10 cellular contexts compared by ENCODE assay signal in the genomic region with DNA sequence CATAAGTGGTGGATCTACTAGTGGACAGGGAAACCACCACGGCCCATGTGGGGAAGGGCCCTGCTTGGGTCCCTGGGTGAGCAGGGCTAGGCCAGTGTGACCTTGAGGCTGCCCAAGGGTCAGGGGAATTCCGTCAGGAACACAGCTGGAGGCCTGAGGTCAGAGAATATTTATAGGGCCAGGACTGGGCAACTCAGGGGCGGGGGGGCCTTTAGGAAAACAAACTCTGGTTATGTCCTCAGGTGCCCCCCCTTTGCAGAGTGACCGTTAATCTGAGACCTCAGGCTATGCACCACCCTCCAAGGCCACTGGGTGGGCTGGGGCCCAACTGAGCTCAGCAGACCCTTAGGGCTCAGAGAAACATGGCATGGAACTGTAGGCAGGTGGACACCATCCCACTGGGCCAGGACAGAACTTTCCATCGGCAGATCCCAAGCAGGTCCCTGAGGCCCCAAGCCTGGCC. TPM values are rescaled to one million over a fixed set of nuclear protein-coding genes. Genes with fewer than 3 reads are reported as not detected.
DNase-seq lines count a peak whose midpoint lies in the region; ATAC-seq and TF ChIP-seq lines count a peak whose summit lies in the region.
"Had no signal": no experiment of that assay in that cellular context is flagged by ENCODE, and none has a peak within 500 bp of the region (broad histone marks: within the 10 kb centered on the region; RNA-seq: fewer than 3 reads in every experiment).

No MANE protein-coding gene starts in this region.

- TF ChIP-seq CTCF in ascending aorta (IDR thresholded peaks at IDR 0.05) (no peak), upper lobe of left lung (IDR thresholded peaks at IDR 0.05) (peak in 1 of 6 experiments; percentile 15), nephron progenitor cell (IDR thresholded peaks at IDR 0.05) (no peak)

- no peaks in the 10 kb centered on the region for H3K9me3 Mint-ChIP-seq in nephron progenitor cell

- peaks cover 9 to 32% of the 10 kb centered on the region in 2 donors for H3K4me1 ChIP-seq in ascending aorta
- H3K4me1 ChIP-seq in upper lobe of left lung, result peaks cover 30 to 62% (median 47%) of the 10 kb centered on the region in 4 donors

- H3K4me3 ChIP-seq in ascending aorta, result no peak overlapping the region
- no peak overlapping the region for H3K4me3 ChIP-seq in upper lobe of left lung

- H3K4me3 Mint-ChIP-seq in nephron progenitor cell, result no peak overlapping the region

- H3K27ac Mint-ChIP-seq in nephron progenitor cell, result no peak overlapping the region

- no peaks in the 10 kb centered on the region for H3K27me3 ChIP-seq in ascending aorta
- no peaks in the 10 kb centered on the region for H3K27me3 ChIP-seq in upper lobe of left lung

- H3K36me3 ChIP-seq in ascending aorta, result peaks cover 5 to 20% of the 10 kb centered on the region in 2 donors
- peaks cover 0 to 33% (median 23%) of the 10 kb centered on the region in 4 donors for H3K36me3 ChIP-seq in upper lobe of left lung

- H3K9me3 ChIP-seq in ascending aorta, result no peaks in the 10 kb centered on the region
- no peaks in the 10 kb centered on the region for H3K9me3 ChIP-seq in upper lobe of left lung

- no peak for TF ChIP-seq EP300 in upper lobe of left lung (IDR thresholded peaks at IDR 0.05)

- ATAC-seq in Right ventricle myocardium inferior (no peak), upper lobe of left lung (ENCODE audit: low FRiP score in 2 of 2) (no peak), HG03469 (IDR thresholded peaks at IDR 0.05; ENCODE audit: unreplicated experiment) (no peak)

- 79 to 82% methylated on average over 4 to 5 of the region's 5 CpGs for WGBS in upper lobe of left lung, 2 donors

- peaks cover 4% of the 10 kb centered on the region for H3K36me3 Mint-ChIP-seq in nephron progenitor cell (ENCODE audit: low read depth)

- H3K4me1 Mint-ChIP-seq in nephron progenitor cell, result peaks cover 52% of the 10 kb centered on the region

- intact Hi-C loops in cardiac septum (cut with DNase I), result loop anchor here (5.0 kb wide), 1 partner anchor 214 kb away; no protein-coding TSS in a partner anchor
- intact Hi-C loops in Right ventricle myocardium inferior (cut with DNase I), result no loop called here
- intact Hi-C loops in ascending aorta (cut with DNase I), result loop anchor here (5.0 to 10.0 kb wide), 2 partner anchors 84 to 168 kb away; a partner anchor contains a TSS

- H3K27me3 Mint-ChIP-seq in nephron progenitor cell (ENCODE audit: low read depth, poor library complexity), result no peaks in the 10 kb centered on the region

- DNase-seq in cardiac septum (ENCODE audit: low spot score), result peak; percentile 73
- DNase-seq in Right ventricle myocardium inferior (ENCODE audit: missing footprints), result no peak
- DNase-seq in ascending aorta (ENCODE audit: low spot score in 2 of 2), result no peak
- peak; percentile 58 for DNase-seq in myocyte (ENCODE audit: low read depth)
- DNase-seq in upper lobe of left lung, result peak in 1 of 2 donors; percentile 20
- no peak for DNase-seq in NCI-H1105 treated with DMSO at 0.1 percent for 48 hours (lab: John Stamatoyannopoulos, UW)
- no peak for DNase-seq in nephron progenitor cell
- DNase-seq: NCI-H2081 had no signal

- no peak for TF ChIP-seq POLR2A in upper lobe of left lung (IDR thresholded peaks at IDR 0.05)

- H3K27ac ChIP-seq in ascending aorta (peak overlapping the region; percentile 68 to 89), upper lobe of left lung (peak overlapping the region in 3 of 4 donors; percentile 92 to 95 (median 92))

RNA-seq across cellular contexts. Expression of a gene that starts 2.5 kb away (rescaled TPM):
- total RNA-seq in cardiac septum (69.5 TPM), Right ventricle myocardium inferior (120 TPM), ascending aorta (162 TPM), myocyte (24.3 and 67.9 TPM in 2 replicates), upper lobe of left lung (10 to 100 TPM; 31.9 to 83.5 (median 66.6) TPM)
- polyA plus RNA-seq in myocyte (2012), result 66.1 TPM

RNA-seq across cellular contexts. Expression of a gene that starts 9.1 kb away (rescaled TPM):
- total RNA-seq in cardiac septum, result 8.9 TPM
- 8.7 TPM for total RNA-seq in Right ventricle myocardium inferior
- total RNA-seq in ascending aorta, result 20.3 TPM
- 5.5 and 7.3 TPM in 2 replicates for total RNA-seq in myocyte
- polyA plus RNA-seq in myocyte (2012), result 29.7 TPM
- 10 to 100 TPM; 18.7 to 68.1 (median 47.8) TPM for total RNA-seq in upper lobe of left lung

RNA-seq across cellular contexts. Expression of a gene that starts 11.0 kb away (rescaled TPM):
- total RNA-seq in cardiac septum (0.16 TPM), Right ventricle myocardium inferior (0.38 TPM), ascending aorta (not detected), myocyte (0.05 TPM in 1 of 2 replicates, not detected in the other), upper lobe of left lung (1 to 10 TPM in 1 of 6 donors, under 1 TPM in 1, not detected in 4; 0.29 to 1.1 TPM)
- 0.06 TPM for polyA plus RNA-seq in myocyte (2012)
- total RNA-seq: lung microvascular endothelial cell had no signal

RNA-seq across cellular contexts. Expression of a gene that starts 38.5 kb away (rescaled TPM):
- 154 TPM for total RNA-seq in cardiac septum
- 186 TPM for total RNA-seq in Right ventricle myocardium inferior
- total RNA-seq in ascending aorta, result 58.3 TPM
- total RNA-seq in myocyte, result 59.7 and 83.9 TPM in 2 replicates
- polyA plus RNA-seq in myocyte (2012), result 63.6 TPM
- 10 to 100 TPM; 53.2 to 97.3 (median 74.0) TPM for total RNA-seq in upper lobe of left lung

RNA-seq across cellular contexts. Expression of a gene that starts 42.0 kb away (rescaled TPM):
- total RNA-seq in cardiac septum (69.7 TPM), Right ventricle myocardium inferior (62.3 TPM), ascending aorta (42.0 TPM), myocyte (49.5 and 58.6 TPM in 2 replicates), upper lobe of left lung (10 to 100 TPM; 23.0 to 63.6 (median 46.8) TPM)
- polyA plus RNA-seq in myocyte (2012), result 62.2 TPM

Comparison
In these comparisons a context has a peak if more than half of its experiments do, and no peak if none do; other contexts are left out.
1. DNase-seq: peak in cardiac septum (single experiment) and myocyte (single experiment); none in Right ventricle myocardium inferior (single experiment), ascending aorta (0 of 2), NCI-H1105 treated with DMSO at 0.1 percent for 48 hours (single experiment) and nephron progenitor cell (single experiment).